35 cellular contexts compared by ENCODE assay signal in the genomic region with DNA sequence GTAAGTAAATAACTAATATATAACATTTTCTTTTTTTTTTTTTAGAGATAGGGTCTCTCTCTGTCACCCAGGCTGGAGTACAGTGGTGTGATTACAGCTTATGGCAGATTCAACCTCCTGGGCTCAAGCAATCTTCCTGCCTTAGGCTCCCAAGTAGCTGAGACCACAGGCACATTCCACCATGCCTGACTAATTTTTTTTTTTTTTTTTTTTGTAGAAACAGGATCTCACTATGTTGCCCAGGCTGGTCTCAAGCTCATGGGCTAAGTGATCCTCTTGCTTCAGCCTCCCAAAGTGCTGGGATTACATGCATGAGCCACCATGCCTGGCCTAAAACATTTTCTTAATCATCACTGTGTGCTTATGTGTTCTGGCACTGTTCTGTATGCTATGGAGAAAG. TPM values are rescaled to one million over a fixed set of nuclear protein-coding genes. Genes with fewer than 3 reads are reported as not detected.
A peak's percentile ranks its signal among the peaks of the same experiment; 100 is the strongest.
DNase-seq lines count a peak whose midpoint lies in the region; TF ChIP-seq lines count a peak whose summit lies in the region.
"Had no signal": no experiment of that assay in that cellular context is flagged by ENCODE, and none has a peak within 500 bp of the region (broad histone marks: within the 10 kb centered on the region; RNA-seq: fewer than 3 reads in every experiment).

No MANE protein-coding gene starts in this region.

- no peak overlapping the region for H3K9ac ChIP-seq in trophoblast cell (ENCODE audit: low read length)
- H3K9ac ChIP-seq in endodermal cell (ENCODE audit: extremely low read depth, low read length, poor library complexity, severe bottlenecking): no peak overlapping the region
- H3K9ac ChIP-seq: BLaER1 had no signal

- no peak overlapping the region for H2BK120ac ChIP-seq in trophoblast cell (ENCODE audit: insufficient read depth, low read length, poor library complexity)

- no peaks in the 10 kb centered on the region for H3K27me3 Mint-ChIP-seq in activated naive CD8-positive, alpha-beta T cell treated with anti-CD3 and anti-CD28 coated beads for 36 hours
- H3K27me3 Mint-ChIP-seq in endodermal cell (ENCODE audit: insufficient read depth): no peaks in the 10 kb centered on the region
- H3K27me3 Mint-ChIP-seq: dendritic cell treated with granulocyte-macrophage colony-stimulating factor and Interleukin-4, amounts not matched to agents 40 ng/mL and 50 ng/mL, for 4 days; naive thymus-derived CD8-positive, alpha-beta T cell had no signal

- H2AK5ac ChIP-seq in trophoblast cell (ENCODE audit: low read length): no peak overlapping the region

- peak; percentile 35 for DNase-seq in HCEC 1CT
- peak; percentile 11 to 32 for DNase-seq in SJCRH30
- DNase-seq in epithelial cell of esophagus (ENCODE audit: low read depth): peak; percentile 7
- peak; percentile 66 to 73 for DNase-seq in trophoblast cell
- DNase-seq in activated naive CD8-positive, alpha-beta T cell treated with anti-CD3 and anti-CD28 coated beads for 36 hours: no peak
- no peak for DNase-seq in effector memory CD4-positive, alpha-beta T cell
- DNase-seq in endodermal cell: no peak
- DNase-seq: activated CD4-positive, alpha-beta T cell treated with anti-CD3 and anti-CD28 coated beads, Interleukin-2, amount 50 U/mL, for 1 hour; activated CD4-positive, CD25-positive, alpha-beta regulatory T cell; activated effector memory CD4-positive, alpha-beta T cell treated with Interleukin-2 at 50 U/mL for 16 hours; activated T-cell treated with anti-CD3 and anti-CD28 coated beads, Interleukin-2, amount 50 U/mL, for 1 hour; anterior cingulate cortex; Kasumi-1; naive thymus-derived CD8-positive, alpha-beta T cell; NCI-H146; NCI-H2107; NCI-H446; NCI-H774; nucleus accumbens; Peyer's patch; psoas muscle; stimulated activated CD4-positive, alpha-beta T cell treated with anti-CD3 and anti-CD28 coated beads, Interleukin-4, amount 100 ng/mL, for 24 hours; substantia nigra; T-helper 1 cell; upper lobe of left lung had no signal

- H3K4ac ChIP-seq in trophoblast cell (ENCODE audit: low read depth, low read length): no peak overlapping the region

- H4K91ac ChIP-seq in trophoblast cell (ENCODE audit: low read depth, low read length): no peak overlapping the region

- H3K36me3 ChIP-seq in SJCRH30 (no peaks in the 10 kb centered on the region), trophoblast cell (ENCODE audit: control insufficient read depth in 1 of 2, insufficient read depth in 2 of 2, low read length in 2 of 2) (no peaks in the 10 kb centered on the region), endodermal cell (ENCODE audit: control insufficient read depth, insufficient read depth, low read length) (no peaks in the 10 kb centered on the region)
- H3K36me3 ChIP-seq in effector memory CD4-positive, alpha-beta T cell (ENCODE audit: control insufficient read depth, insufficient read depth, low read length): no peaks in the 10 kb centered on the region
- H3K36me3 ChIP-seq: BLaER1, esophagus muscularis mucosa, gastroesophageal sphincter, Peyer's patch, upper lobe of left lung had no signal

- H2BK5ac ChIP-seq in trophoblast cell (ENCODE audit: low read depth, low read length, poor library complexity): no peak overlapping the region

- no peaks in the 10 kb centered on the region for H3K79me1 ChIP-seq in trophoblast cell (ENCODE audit: low read length)

- H3K4me1 ChIP-seq in SJCRH30 (peaks cover 38% of the 10 kb centered on the region), trophoblast cell (ENCODE audit: control insufficient read depth in 1 of 2, insufficient read depth in 2 of 2, low read length in 2 of 2) (peaks cover 0 to 1% of the 10 kb centered on the region in 2 experiments), endodermal cell (ENCODE audit: control insufficient read depth, insufficient read depth, low read length) (no peaks in the 10 kb centered on the region)
- no peaks in the 10 kb centered on the region for H3K4me1 ChIP-seq in effector memory CD4-positive, alpha-beta T cell (ENCODE audit: control insufficient read depth, insufficient read depth, low read length, poor library complexity, severe bottlenecking)
- H3K4me1 ChIP-seq: BLaER1, Peyer's patch, upper lobe of left lung had no signal

- H3K14ac ChIP-seq in trophoblast cell (ENCODE audit: low read length): no peak overlapping the region

- H3K27ac ChIP-seq in SJCRH30 (no peak overlapping the region), trophoblast cell (ENCODE audit: low read depth, low read length) (no peak overlapping the region), endodermal cell (ENCODE audit: low read depth, low read length) (no peak overlapping the region)
- no peak overlapping the region for H3K27ac ChIP-seq in effector memory CD4-positive, alpha-beta T cell (ENCODE audit: insufficient read depth, low read length, poor library complexity, severe bottlenecking)
- H3K27ac ChIP-seq: BLaER1, esophagus muscularis mucosa, gastroesophageal sphincter, hepatocyte, HL-60, Peyer's patch, upper lobe of left lung had no signal

- no peaks in the 10 kb centered on the region for H3K79me2 ChIP-seq in trophoblast cell (ENCODE audit: control insufficient read depth, insufficient read depth, low read length, poor library complexity)
- H3K79me2 ChIP-seq: hepatocyte had no signal

- no peak overlapping the region for H3K23ac ChIP-seq in trophoblast cell (ENCODE audit: low read length)

- no peak overlapping the region for H3K4me3 Mint-ChIP-seq in activated naive CD8-positive, alpha-beta T cell treated with anti-CD3 and anti-CD28 coated beads for 36 hours
- no peak overlapping the region for H3K4me3 Mint-ChIP-seq in endodermal cell
- H3K4me3 Mint-ChIP-seq: dendritic cell treated with granulocyte-macrophage colony-stimulating factor and Interleukin-4, amounts not matched to agents 40 ng/mL and 50 ng/mL, for 4 days; naive thymus-derived CD8-positive, alpha-beta T cell had no signal

- H3K36me3 Mint-ChIP-seq in activated naive CD8-positive, alpha-beta T cell treated with anti-CD3 and anti-CD28 coated beads for 36 hours: no peaks in the 10 kb centered on the region
- H3K36me3 Mint-ChIP-seq in endodermal cell (ENCODE audit: low read depth): no peaks in the 10 kb centered on the region
- H3K36me3 Mint-ChIP-seq: activated naive CD4-positive, alpha-beta T cell treated with anti-CD3 and anti-CD28 coated beads, Interleukin-2, amount 50 U/mL, for 72 hours; naive thymus-derived CD8-positive, alpha-beta T cell had no signal

- H3K4me3 ChIP-seq in SJCRH30: no peak overlapping the region
- H3K4me3 ChIP-seq in epithelial cell of esophagus (ENCODE audit: low read length): no peak overlapping the region
- H3K4me3 ChIP-seq in trophoblast cell (ENCODE audit: low read depth, low read length): no peak overlapping the region
- no peak overlapping the region for H3K4me3 ChIP-seq in effector memory CD4-positive, alpha-beta T cell (ENCODE audit: insufficient read depth, low read depth, low read length, poor library complexity, severe bottlenecking)
- H3K4me3 ChIP-seq in endodermal cell (ENCODE audit: low read length): no peak overlapping the region
- H3K4me3 ChIP-seq: BLaER1, esophagus muscularis mucosa, gastroesophageal sphincter, hepatocyte, lung, Peyer's patch, psoas muscle, upper lobe of left lung had no signal

- H3K4me1 Mint-ChIP-seq in activated naive CD8-positive, alpha-beta T cell treated with anti-CD3 and anti-CD28 coated beads for 36 hours: no peaks in the 10 kb centered on the region
- H3K4me1 Mint-ChIP-seq in endodermal cell: no peaks in the 10 kb centered on the region
- H3K4me1 Mint-ChIP-seq: naive thymus-derived CD8-positive, alpha-beta T cell had no signal

- no peak overlapping the region for H4K12ac ChIP-seq in trophoblast cell (ENCODE audit: low read depth, low read length)

- H3K27me3 ChIP-seq in SJCRH30 (no peaks in the 10 kb centered on the region), trophoblast cell (ENCODE audit: insufficient read depth, low read length) (no peaks in the 10 kb centered on the region), endodermal cell (ENCODE audit: control insufficient read depth, insufficient read depth, low read length, poor library complexity, severe bottlenecking) (no peaks in the 10 kb centered on the region)
- H3K27me3 ChIP-seq in effector memory CD4-positive, alpha-beta T cell (replicated peaks; ENCODE audit: control insufficient read depth, insufficient read depth, low read length, poor library complexity, severe bottlenecking): no peaks in the 10 kb centered on the region
- H3K27me3 ChIP-seq: BLaER1, esophagus muscularis mucosa, gastroesophageal sphincter, hepatocyte, Peyer's patch, upper lobe of left lung had no signal

- H3K18ac ChIP-seq in trophoblast cell (ENCODE audit: low read length): no peak overlapping the region

- H3K27ac Mint-ChIP-seq in activated naive CD8-positive, alpha-beta T cell treated with anti-CD3 and anti-CD28 coated beads for 36 hours: no peak overlapping the region
- H3K27ac Mint-ChIP-seq in endodermal cell: no peak overlapping the region
- H3K27ac Mint-ChIP-seq: activated naive CD4-positive, alpha-beta T cell treated with anti-CD3 and anti-CD28 coated beads, Interleukin-2, amount 50 U/mL, for 72 hours; dendritic cell treated with granulocyte-macrophage colony-stimulating factor and Interleukin-4, amounts not matched to agents 40 ng/mL and 50 ng/mL, for 4 days; naive thymus-derived CD8-positive, alpha-beta T cell had no signal

- H3K9me3 ChIP-seq in SJCRH30 (replicated peaks): no peaks in the 10 kb centered on the region
- H3K9me3 ChIP-seq in trophoblast cell (ENCODE audit: insufficient read depth, low read depth, low read length): no peaks in the 10 kb centered on the region
- H3K9me3 ChIP-seq in effector memory CD4-positive, alpha-beta T cell (ENCODE audit: control insufficient read depth, low read length): no peaks in the 10 kb centered on the region
- no peaks in the 10 kb centered on the region for H3K9me3 ChIP-seq in endodermal cell (ENCODE audit: control insufficient read depth, low read length)
- H3K9me3 ChIP-seq: BLaER1, esophagus muscularis mucosa, gastroesophageal sphincter, Peyer's patch, psoas muscle, upper lobe of left lung had no signal

- no peak overlapping the region for H3K4me2 ChIP-seq in trophoblast cell (ENCODE audit: low read length)
- H3K4me2 ChIP-seq: BLaER1, hepatocyte had no signal

- no peak overlapping the region for H2AFZ ChIP-seq in trophoblast cell (ENCODE audit: insufficient read depth, low read length, poor library complexity)
- H2AFZ ChIP-seq: hepatocyte had no signal

- TF ChIP-seq CTCF in epithelial cell of esophagus (IDR thresholded peaks at IDR 0.05; ENCODE audit: insufficient read depth, low read depth, low read length, missing control alignments): no peak
- TF ChIP-seq CTCF in endodermal cell (conservative IDR thresholded peaks at IDR 0.05): no peak

- H2BK12ac ChIP-seq in trophoblast cell (ENCODE audit: low read length): no peak overlapping the region

- no peaks in the 10 kb centered on the region for H3K9me3 Mint-ChIP-seq in activated naive CD8-positive, alpha-beta T cell treated with anti-CD3 and anti-CD28 coated beads for 36 hours
- no peaks in the 10 kb centered on the region for H3K9me3 Mint-ChIP-seq in endodermal cell
- H3K9me3 Mint-ChIP-seq: activated naive CD4-positive, alpha-beta T cell treated with anti-CD3 and anti-CD28 coated beads, Interleukin-2, amount 50 U/mL, for 72 hours; dendritic cell treated with granulocyte-macrophage colony-stimulating factor and Interleukin-4, amounts not matched to agents 40 ng/mL and 50 ng/mL, for 4 days; naive thymus-derived CD8-positive, alpha-beta T cell had no signal

- no peak overlapping the region for H4K8ac ChIP-seq in trophoblast cell (ENCODE audit: low read depth, low read length)

RNA-seq across cellular contexts. Expression of a gene that starts 32.8 kb away (rescaled TPM):
- 22.3 and 27.2 TPM in 2 replicates for total RNA-seq in SJCRH30 (2014; rRNA removed; shearing (Covaris generic))
- 0.06 and 0.14 TPM in 2 replicates for polyA plus RNA-seq in trophoblast cell (2013)
- total RNA-seq in activated naive CD8-positive, alpha-beta T cell treated with anti-CD3 and anti-CD28 coated beads for 36 hours: under 1 TPM; 0.19 to 0.38 TPM
- 1 to 10 TPM in 1 of 2 donors, under 1 TPM in 1; 0.53 to 1.3 TPM for total RNA-seq in endodermal cell
- 1.2 TPM for polyA plus RNA-seq in endodermal cell (2013, experiment 1 of 2)
- polyA plus RNA-seq in endodermal cell (2013, experiment 2 of 2): 0.87 TPM
- total RNA-seq: mononuclear cell, Peyer's patch, SK-MEL-5 had no signal

RNA-seq across cellular contexts. Expression of a gene that starts 54.1 kb away (rescaled TPM):
- total RNA-seq in SJCRH30 (2014; rRNA removed; shearing (Covaris generic)): 80.3 and 82.0 TPM in 2 replicates
- polyA plus RNA-seq in trophoblast cell (2013): 22.1 and 23.3 TPM in 2 replicates
- 100 to 1,000 TPM; 120 to 131 TPM for total RNA-seq in activated naive CD8-positive, alpha-beta T cell treated with anti-CD3 and anti-CD28 coated beads for 36 hours
- total RNA-seq in endodermal cell: 10 to 100 TPM; 64.7 to 78.9 TPM
- 47.2 TPM for polyA plus RNA-seq in endodermal cell (2013, experiment 1 of 2)
- 44.2 TPM for polyA plus RNA-seq in endodermal cell (2013, experiment 2 of 2)

RNA-seq across cellular contexts. Expression of a gene that starts 55.0 kb away (rescaled TPM):
- 40.0 and 44.1 TPM in 2 replicates for total RNA-seq in SJCRH30 (2014; rRNA removed; shearing (Covaris generic))
- 108 and 115 TPM in 2 replicates for polyA plus RNA-seq in trophoblast cell (2013)
- 10 to 100 TPM; 61.3 to 65.3 TPM for total RNA-seq in activated naive CD8-positive, alpha-beta T cell treated with anti-CD3 and anti-CD28 coated beads for 36 hours
- 10 to 100 TPM; 54.2 to 64.5 TPM for total RNA-seq in endodermal cell
- polyA plus RNA-seq in endodermal cell (2013, experiment 1 of 2): 84.0 TPM
- 82.4 TPM for polyA plus RNA-seq in endodermal cell (2013, experiment 2 of 2)

Comparison
In these comparisons a context has a peak if more than half of its experiments do, and no peak if none do; other contexts are left out.
1. DNase-seq: peak in HCEC 1CT (single experiment), SJCRH30 (2 of 2), epithelial cell of esophagus (single experiment) and trophoblast cell (2 of 2); none in activated naive CD8-positive, alpha-beta T cell treated with anti-CD3 and anti-CD28 coated beads for 36 hours (single experiment), effector memory CD4-positive, alpha-beta T cell (0 of 3) and endodermal cell (single experiment).
2. RNA of a gene that starts 32.8 kb away (total RNA-seq): 22.3 to 27.2 TPM in SJCRH30; 0.53 to 1.3 TPM in endodermal cell and 0.19 to 0.38 TPM in activated naive CD8-positive, alpha-beta T cell treated with anti-CD3 and anti-CD28 coated beads for 36 hours; every median in the first group is over 10 times any median in the second.